In the genomic region with DNA sequence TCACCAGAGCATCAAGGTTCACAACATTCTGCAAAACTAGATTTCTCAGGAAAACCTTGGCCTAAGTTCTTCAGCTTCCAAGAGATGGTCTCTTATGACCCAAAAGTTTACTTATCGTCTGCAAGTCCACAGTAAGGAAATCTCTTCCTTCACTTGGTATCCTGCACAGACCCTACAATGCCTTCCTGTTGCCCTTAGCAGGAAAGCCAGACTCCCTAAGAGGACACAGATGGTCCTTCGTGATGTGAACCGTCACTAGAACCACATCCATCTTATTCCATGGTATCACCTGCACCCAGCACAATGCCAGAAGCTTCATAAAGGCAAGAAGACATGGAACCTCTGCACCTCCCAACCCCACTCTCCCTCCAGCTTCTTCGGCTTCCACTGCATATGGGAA, we compare ENCODE assay signal across 30 cellular contexts. TPM values are rescaled to one million over a fixed set of nuclear protein-coding genes. Genes with fewer than 3 reads are reported as not detected.
"Had no signal": no experiment of that assay in that cellular context is flagged by ENCODE, and none has a peak within 500 bp of the region (broad histone marks: within the 10 kb centered on the region; RNA-seq: fewer than 3 reads in every experiment).

No MANE protein-coding gene starts in this region.

- H3K36me3 ChIP-seq: breast epithelium, cardiac muscle cell had no signal

- H3K27ac Mint-ChIP-seq: activated CD4-positive, alpha-beta memory T cell treated with anti-CD3 and anti-CD28 coated beads, Interleukin-2, amount 10 ng/mL, durations not matched to agents 7 days and 5 days; activated CD4-positive, alpha-beta T cell treated with anti-CD3 and anti-CD28 coated beads, Interleukin-2, amount 10 ng/mL, durations not matched to agents 7 days and 5 days; activated naive CD4-positive, alpha-beta T cell treated with anti-CD3 and anti-CD28 coated beads, Interleukin-2, amount 10 ng/mL, durations not matched to agents 7 days and 5 days; activated naive CD8-positive, alpha-beta T cell treated with anti-CD3 and anti-CD28 coated beads, Interleukin-2, amount 10 ng/mL, durations not matched to agents 7 days and 5 days; dendritic cell treated with granulocyte-macrophage colony-stimulating factor and Interleukin-4, amounts not matched to agents 40 ng/mL and 50 ng/mL, for 4 days; WTC11 had no signal

- DNase-seq: activated CD4-positive, alpha-beta memory T cell treated with anti-CD3 and anti-CD28 coated beads, Interleukin-2, amount 10 ng/mL, durations not matched to agents 7 days and 5 days; activated CD4-positive, alpha-beta T cell treated with anti-CD3 and anti-CD28 coated beads for 1 hour; activated CD4-positive, alpha-beta T cell treated with anti-CD3 and anti-CD28 coated beads for 4 hours; activated CD4-positive, alpha-beta T cell treated with anti-CD3 and anti-CD28 coated beads, Interleukin-2, amount 10 ng/mL, durations not matched to agents 7 days and 5 days; activated CD4-positive, alpha-beta T cell treated with anti-CD3 and anti-CD28 coated beads, Interleukin-2, amount 50 U/mL, for 4 hours; activated CD8-positive, alpha-beta memory T cell treated with anti-CD3 and anti-CD28 coated beads, Interleukin-2, amount 50 U/mL, for 48 hours; activated gamma-delta T cell; activated naive CD4-positive, alpha-beta T cell; activated naive CD4-positive, alpha-beta T cell treated with anti-CD3 and anti-CD28 coated beads, Interleukin-2, amount 10 ng/mL, durations not matched to agents 7 days and 5 days; activated naive CD8-positive, alpha-beta T cell treated with anti-CD3 and anti-CD28 coated beads, Interleukin-2, amount 10 ng/mL, durations not matched to agents 7 days and 5 days; activated T-cell treated with anti-CD3 and anti-CD28 coated beads for 4 hours; activated T-cell treated with anti-CD3 and anti-CD28 coated beads, Interleukin-2, amount 50 U/mL, for 24 hours; activated T-cell treated with anti-CD3 and anti-CD28 coated beads, Interleukin-2, amount 50 U/mL, for 72 hours; effector CD8-positive, alpha-beta T cell; erythroblast; foreskin keratinocyte; gastrocnemius medialis; heart right ventricle; T-helper 2 cell had no signal

- H3K27me3 ChIP-seq: ascending aorta, breast epithelium, cardiac muscle cell, esophagus muscularis mucosa, foreskin keratinocyte, gastrocnemius medialis, heart right ventricle had no signal

- H3K27ac ChIP-seq: ascending aorta, breast epithelium, cardiac muscle cell, coronary artery, esophagus muscularis mucosa, foreskin keratinocyte, gastrocnemius medialis, heart right ventricle, VCaP had no signal

- H3K4me3 ChIP-seq: ascending aorta, breast epithelium, cardiac muscle cell, coronary artery, esophagus muscularis mucosa, gastrocnemius medialis, heart right ventricle had no signal

- H3K27me3 Mint-ChIP-seq: activated CD4-positive, alpha-beta memory T cell treated with anti-CD3 and anti-CD28 coated beads, Interleukin-2, amount 10 ng/mL, durations not matched to agents 7 days and 5 days; activated CD4-positive, alpha-beta T cell treated with anti-CD3 and anti-CD28 coated beads, Interleukin-2, amount 10 ng/mL, durations not matched to agents 7 days and 5 days; activated naive CD4-positive, alpha-beta T cell treated with anti-CD3 and anti-CD28 coated beads, Interleukin-2, amount 10 ng/mL, durations not matched to agents 7 days and 5 days; activated naive CD8-positive, alpha-beta T cell treated with anti-CD3 and anti-CD28 coated beads, Interleukin-2, amount 10 ng/mL, durations not matched to agents 7 days and 5 days; activated T-cell treated with anti-CD3 and anti-CD28 coated beads, Interleukin-2, amount 50 U/mL, for 24 hours; brain; central memory CD8-positive, alpha-beta T cell; dendritic cell treated with granulocyte-macrophage colony-stimulating factor and Interleukin-4, amounts not matched to agents 40 ng/mL and 50 ng/mL, for 4 days had no signal

- H3K4me3 Mint-ChIP-seq: activated CD4-positive, alpha-beta memory T cell treated with anti-CD3 and anti-CD28 coated beads, Interleukin-2, amount 10 ng/mL, durations not matched to agents 7 days and 5 days; activated CD4-positive, alpha-beta T cell treated with anti-CD3 and anti-CD28 coated beads, Interleukin-2, amount 10 ng/mL, durations not matched to agents 7 days and 5 days; activated naive CD4-positive, alpha-beta T cell treated with anti-CD3 and anti-CD28 coated beads, Interleukin-2, amount 10 ng/mL, durations not matched to agents 7 days and 5 days; activated naive CD8-positive, alpha-beta T cell treated with anti-CD3 and anti-CD28 coated beads, Interleukin-2, amount 10 ng/mL, durations not matched to agents 7 days and 5 days; activated T-cell treated with anti-CD3 and anti-CD28 coated beads, Interleukin-2, amount 50 U/mL, for 24 hours; activated T-cell treated with anti-CD3 and anti-CD28 coated beads, Interleukin-2, amount 50 U/mL, for 72 hours; brain; central memory CD8-positive, alpha-beta T cell; dendritic cell treated with granulocyte-macrophage colony-stimulating factor and Interleukin-4, amounts not matched to agents 40 ng/mL and 50 ng/mL, for 4 days; WTC11 had no signal

- H3K9me3 ChIP-seq: ascending aorta, breast epithelium, esophagus muscularis mucosa, gastrocnemius medialis, heart right ventricle had no signal

- H3K9me3 Mint-ChIP-seq: activated CD4-positive, alpha-beta memory T cell treated with anti-CD3 and anti-CD28 coated beads, Interleukin-2, amount 10 ng/mL, durations not matched to agents 7 days and 5 days; activated CD4-positive, alpha-beta T cell treated with anti-CD3 and anti-CD28 coated beads, Interleukin-2, amount 10 ng/mL, durations not matched to agents 7 days and 5 days; activated naive CD4-positive, alpha-beta T cell treated with anti-CD3 and anti-CD28 coated beads, Interleukin-2, amount 10 ng/mL, durations not matched to agents 7 days and 5 days; activated naive CD4-positive, alpha-beta T cell treated with anti-CD3 and anti-CD28 coated beads, Interleukin-2, amount 50 U/mL, for 72 hours; activated naive CD8-positive, alpha-beta T cell treated with anti-CD3 and anti-CD28 coated beads, Interleukin-2, amount 10 ng/mL, durations not matched to agents 7 days and 5 days; activated T-cell treated with anti-CD3 and anti-CD28 coated beads, Interleukin-2, amount 50 U/mL, for 24 hours; activated T-cell treated with anti-CD3 and anti-CD28 coated beads, Interleukin-2, amount 50 U/mL, for 72 hours; brain; central memory CD8-positive, alpha-beta T cell; dendritic cell treated with granulocyte-macrophage colony-stimulating factor and Interleukin-4, amounts not matched to agents 40 ng/mL and 50 ng/mL, for 4 days; WTC11 had no signal

- H3K4me1 Mint-ChIP-seq: activated CD4-positive, alpha-beta T cell treated with anti-CD3 and anti-CD28 coated beads, Interleukin-2, amount 10 ng/mL, durations not matched to agents 7 days and 5 days; activated naive CD4-positive, alpha-beta T cell treated with anti-CD3 and anti-CD28 coated beads, Interleukin-2, amount 10 ng/mL, durations not matched to agents 7 days and 5 days; activated naive CD8-positive, alpha-beta T cell treated with anti-CD3 and anti-CD28 coated beads, Interleukin-2, amount 10 ng/mL, durations not matched to agents 7 days and 5 days; WTC11 had no signal

- ATAC-seq: foreskin keratinocyte, gastrocnemius medialis, heart right ventricle, WTC11 had no signal

- H3K4me1 ChIP-seq: ascending aorta, breast epithelium, gastrocnemius medialis had no signal

RNA-seq across cellular contexts. Expression of a gene that starts 34.4 kb away (rescaled TPM):
- total RNA-seq: ascending aorta had no signal
